In genomic region chr3:188298585-188298984, GRCh38 we compare ENCODE assay signal across 11 cellular contexts.
DNase-seq lines count a peak whose midpoint lies in the region; ATAC-seq, FAIRE-seq and TF ChIP-seq lines count a peak whose summit lies in the region.
"Had no signal": no experiment of that assay in that cellular context is flagged by ENCODE, and none has a peak within 500 bp of the region (broad histone marks: within the 10 kb centered on the region; RNA-seq: fewer than 3 reads in every experiment).

No MANE protein-coding gene starts in this region.

- H3K79me2 ChIP-seq in keratinocyte (ENCODE audit: control insufficient read depth, insufficient read depth, low read length) = peaks cover 4% of the 10 kb centered on the region

- intact Hi-C loops in CD4-positive, alpha-beta memory T cell (cut with micrococcal nuclease) = no loop called here
- intact Hi-C loops in activated T-helper 1 cell treated with anti-CD3 and anti-CD28 coated beads, Interleukin-12 subunit alpha, Interleukin-12 subunit beta, Interleukin-2, Interleukin-4 antibody, amounts not matched to agents 30 ng/mL and 10 ng/mL and 1 ng/mL, durations not matched to agents 14 hours and 24 hours and 36 hours (cut with micrococcal nuclease) = loop anchor here (2.0 to 5.0 kb wide), 3 partner anchors 238 to 1416 kb away; no protein-coding TSS in a partner anchor

- no peak for TF ChIP-seq POLR2A in A549 (IDR thresholded peaks at IDR 0.05; ENCODE audit: low read length)

- dilution Hi-C loops in keratinocyte (cut with MboI; ENCODE audit: extremely low pct_ligation_motif_present, low sequenced_read_pairs) = no loop called here

- peaks cover 74% of the 10 kb centered on the region for H3K4me1 ChIP-seq in A549
- H3K4me1 ChIP-seq in CD4-positive, alpha-beta memory T cell (ENCODE audit: insufficient read depth, low read length) = peaks cover 21% of the 10 kb centered on the region
- H3K4me1 ChIP-seq in keratinocyte (ENCODE audit: control insufficient read depth, extremely low read depth, insufficient read depth, low read length) = peaks cover 52% of the 10 kb centered on the region

- FAIRE-seq in A549 (lab: Jason Lieb, UNC) = no peak
- FAIRE-seq in keratinocyte (lab: Jason Lieb, UNC) = no peak
- FAIRE-seq: GM12891, TTC549 had no signal

- H3K27ac ChIP-seq in A549 = peak overlapping the region; percentile 23 to 77; a peak in 4 of 6 replicates
- no peak overlapping the region for H3K27ac ChIP-seq in CD4-positive, alpha-beta memory T cell (ENCODE audit: low read depth, low read length)
- H3K27ac ChIP-seq in keratinocyte (ENCODE audit: control insufficient read depth, insufficient read depth, low read length) = no peak overlapping the region

- peak overlapping the region in 1 of 7 donors; percentile 23 for H3K27ac Mint-ChIP-seq in CD4-positive, alpha-beta memory T cell
- H3K27ac Mint-ChIP-seq in activated T-helper 1 cell treated with anti-CD3 and anti-CD28 coated beads, Interleukin-12 subunit alpha, Interleukin-12 subunit beta, Interleukin-2, Interleukin-4 antibody, amounts not matched to agents 30 ng/mL and 10 ng/mL and 1 ng/mL, durations not matched to agents 14 hours and 24 hours and 36 hours = peak overlapping the region; percentile 96

- H3K4me1 Mint-ChIP-seq in CD4-positive, alpha-beta memory T cell = peaks cover 28 to 44% (median 37%) of the 10 kb centered on the region in 4 donors
- H3K4me1 Mint-ChIP-seq in activated T-helper 1 cell treated with anti-CD3 and anti-CD28 coated beads, Interleukin-12 subunit alpha, Interleukin-12 subunit beta, Interleukin-2, Interleukin-4 antibody, amounts not matched to agents 30 ng/mL and 10 ng/mL and 1 ng/mL, durations not matched to agents 14 hours and 24 hours and 36 hours (ENCODE audit: low read depth) = peaks cover 90% of the 10 kb centered on the region

- CTCF ChIA-PET in A549 (lab: Yijun Ruan, JAX) = interaction anchor here (1.0 to 1.6 kb wide), 4 partner anchors 8 to 558 kb away, joined by 3 to 5 read pairs (median 5); no protein-coding TSS in a partner anchor
- CTCF ChIA-PET in CD4-positive, alpha-beta memory T cell (lab: Charles Lee; ENCODE audit: partially characterized antibody) = interaction anchor here (1.4 kb wide), 1 partner anchor 558 kb away, joined by 6 read pairs; no protein-coding TSS in a partner anchor
- CTCF ChIA-PET in HEK293T (lab: Yijun Ruan, JAX) = no interaction called here

- no peak overlapping the region for H3K4me3 ChIP-seq in A549
- no peak overlapping the region for H3K4me3 ChIP-seq in CD4-positive, alpha-beta memory T cell (ENCODE audit: low read length in 2 of 2)
- H3K4me3 ChIP-seq in keratinocyte (ENCODE audit: control insufficient read depth in 2 of 3, extremely low read depth in 1 of 3, insufficient read depth in 2 of 3, low read depth in 1 of 3, low read length in 3 of 3) = no peak overlapping the region

- TF ChIP-seq EP300 in A549 (IDR thresholded peaks at IDR 0.05) = no peak

- peaks cover 0 to 2% of the 10 kb centered on the region in 2 donors for H3K36me3 Mint-ChIP-seq in CD4-positive, alpha-beta memory T cell
- peaks cover 17% of the 10 kb centered on the region for H3K36me3 Mint-ChIP-seq in activated T-helper 1 cell treated with anti-CD3 and anti-CD28 coated beads, Interleukin-12 subunit alpha, Interleukin-12 subunit beta, Interleukin-2, Interleukin-4 antibody, amounts not matched to agents 30 ng/mL and 10 ng/mL and 1 ng/mL, durations not matched to agents 14 hours and 24 hours and 36 hours (ENCODE audit: low read depth)

- no peaks in the 10 kb centered on the region for H3K27me3 ChIP-seq in CD4-positive, alpha-beta memory T cell (ENCODE audit: insufficient read depth, low read length)
- no peaks in the 10 kb centered on the region for H3K27me3 ChIP-seq in keratinocyte (ENCODE audit: control insufficient read depth, extremely low read depth, insufficient read depth, low read length)

- POLR2A ChIA-PET in A549 (lab: Yijun Ruan, JAX) (interaction anchor here (0.6 kb wide), 1 partner anchor 237 kb away, joined by 3 read pairs; no protein-coding TSS in a partner anchor), HEK293T (lab: Yijun Ruan, JAX) (no interaction called here)
- POLR2A ChIA-PET in CD4-positive, alpha-beta memory T cell (lab: Charles Lee; ENCODE audit: partially characterized antibody) = no interaction called here

- no peaks in the 10 kb centered on the region for H4K20me1 ChIP-seq in keratinocyte (ENCODE audit: control insufficient read depth, extremely low read depth, insufficient read depth, low read length)

- TF ChIP-seq RAD21 in A549 (conservative IDR thresholded peaks at IDR 0.05 in 1 of 2, IDR thresholded peaks at IDR 0.05 in 1 of 2) = no peak

- H3K9me1 ChIP-seq in keratinocyte (ENCODE audit: control insufficient read depth, extremely low read depth, insufficient read depth, low read length) = no peaks in the 10 kb centered on the region

- no peaks in the 10 kb centered on the region for H3K27me3 Mint-ChIP-seq in CD4-positive, alpha-beta memory T cell
- H3K27me3 Mint-ChIP-seq in activated T-helper 1 cell treated with anti-CD3 and anti-CD28 coated beads, Interleukin-12 subunit alpha, Interleukin-12 subunit beta, Interleukin-2, Interleukin-4 antibody, amounts not matched to agents 30 ng/mL and 10 ng/mL and 1 ng/mL, durations not matched to agents 14 hours and 24 hours and 36 hours (ENCODE audit: insufficient read depth) = peaks cover 2% of the 10 kb centered on the region

- no peak for ATAC-seq in A549
- ATAC-seq in GM18517 (IDR thresholded peaks at IDR 0.05; ENCODE audit: unreplicated experiment) = no peak

- H2AFZ ChIP-seq in keratinocyte (ENCODE audit: control insufficient read depth, low read length) = no peak overlapping the region

- H3K9ac ChIP-seq in keratinocyte (ENCODE audit: control insufficient read depth, extremely low read depth, insufficient read depth, low read length) = no peak overlapping the region

- H3K9me3 ChIP-seq in A549 (no peaks in the 10 kb centered on the region), keratinocyte (ENCODE audit: control insufficient read depth, low read depth, low read length) (no peaks in the 10 kb centered on the region)
- H3K9me3 ChIP-seq in CD4-positive, alpha-beta memory T cell (ENCODE audit: control insufficient read depth in 1 of 2, low read length in 2 of 2) = no peaks in the 10 kb centered on the region

- no peaks in the 10 kb centered on the region for H3K36me3 ChIP-seq in CD4-positive, alpha-beta memory T cell (ENCODE audit: insufficient read depth, low read length)
- H3K36me3 ChIP-seq in keratinocyte (ENCODE audit: control insufficient read depth in 2 of 2, extremely low read depth in 1 of 2, insufficient read depth in 2 of 2, low read length in 2 of 2) = peaks cover 0 to 2% of the 10 kb centered on the region in 2 experiments

- DNase-seq in A549 (ENCODE audit: low read depth in 1 of 2, low spot score in 1 of 2) = no peak
- DNase-seq in CD4-positive, alpha-beta memory T cell = no peak
- no peak for DNase-seq in activated T-helper 1 cell treated with anti-CD3 and anti-CD28 coated beads, Interleukin-12 subunit alpha, Interleukin-12 subunit beta, Interleukin-2, Interleukin-4 antibody, amounts not matched to agents 30 ng/mL and 10 ng/mL and 1 ng/mL, durations not matched to agents 14 hours and 24 hours and 36 hours (ENCODE audit: low spot score)
- DNase-seq in keratinocyte (ENCODE audit: low read depth, low spot score) = no peak
- no peak for DNase-seq in NCI-H1092 (lab: John Stamatoyannopoulos, UW)
- no peak for DNase-seq in Kasumi-1 (lab: John Stamatoyannopoulos, UW)
- no peak for DNase-seq in HEK293T (ENCODE audit: extremely low spot score)
- DNase-seq: OCI-M1 had no signal

- H3K4me3 Mint-ChIP-seq in CD4-positive, alpha-beta memory T cell = peak overlapping the region in 5 of 8 donors; percentile 1 to 41 (median 21)
- H3K4me3 Mint-ChIP-seq in activated T-helper 1 cell treated with anti-CD3 and anti-CD28 coated beads, Interleukin-12 subunit alpha, Interleukin-12 subunit beta, Interleukin-2, Interleukin-4 antibody, amounts not matched to agents 30 ng/mL and 10 ng/mL and 1 ng/mL, durations not matched to agents 14 hours and 24 hours and 36 hours = peak overlapping the region; percentile 67

- TF ChIP-seq CTCF in A549 (IDR thresholded peaks at IDR 0.05) = no peak
- TF ChIP-seq CTCF in keratinocyte (optimal IDR thresholded peaks at IDR 0.05 in 1 of 3, IDR thresholded peaks at IDR 0.05 in 1 of 3, conservative IDR thresholded peaks at IDR 0.05 in 1 of 3; ENCODE audit: extremely low read depth in 1 of 3, insufficient read depth in 2 of 3, low read length in 3 of 3) = no peak

- H3K4me2 ChIP-seq in A549 (peak overlapping the region; percentile 82), keratinocyte (ENCODE audit: control insufficient read depth, extremely low read depth, insufficient read depth, low read depth, low read length) (peak overlapping the region; percentile 31)

- 49% methylated on average over 3 of the region's 3 CpGs for WGBS in A549 (ENCODE audit: missing lambda C conversion rate)

- no peaks in the 10 kb centered on the region for H3K9me3 Mint-ChIP-seq in CD4-positive, alpha-beta memory T cell
- peaks cover 5% of the 10 kb centered on the region for H3K9me3 Mint-ChIP-seq in activated T-helper 1 cell treated with anti-CD3 and anti-CD28 coated beads, Interleukin-12 subunit alpha, Interleukin-12 subunit beta, Interleukin-2, Interleukin-4 antibody, amounts not matched to agents 30 ng/mL and 10 ng/mL and 1 ng/mL, durations not matched to agents 14 hours and 24 hours and 36 hours

TF ChIP-seq in A549, 52 proteins besides CTCF, POLR2A, EP300 and RAD21 (continues in another document):
- TF ChIP-seq USF2 (IDR thresholded peaks at IDR 0.05) (no peak), ZSCAN20 (CRISPR knock-in tag; IDR thresholded peaks at IDR 0.05) (no peak)

TF ChIP-seq in HEK293T, 16 proteins besides CTCF, POLR2A, EP300 and RAD21:
- TF ChIP-seq ARNT (IDR thresholded peaks at IDR 0.05) (no peak), L3MBTL2 (conservative IDR thresholded peaks at IDR 0.05) (no peak), ZNF384 (IDR thresholded peaks at IDR 0.05) (no peak), FOXK2 (IDR thresholded peaks at IDR 0.05) (no peak), FOXM1 (IDR thresholded peaks at IDR 0.05; ENCODE audit: borderline replicate concordance) (no peak), HDGF (IDR thresholded peaks at IDR 0.05; ENCODE audit: borderline replicate concordance) (no peak), PKNOX1 (IDR thresholded peaks at IDR 0.05) (no peak), NFRKB (IDR thresholded peaks at IDR 0.05) (no peak), CTBP1 (IDR thresholded peaks at IDR 0.05; ENCODE audit: borderline replicate concordance) (no peak), TARDBP (IDR thresholded peaks at IDR 0.05) (no peak)

Comparison
In these comparisons a context has a peak if more than half of its experiments do, and no peak if none do; other contexts are left out.
1. H3K27ac ChIP-seq: peak in A549 (2 of 2); none in CD4-positive, alpha-beta memory T cell (single experiment) and keratinocyte (single experiment).